In genomic region chr17:68425979-68426378, GRCh38 we compare ENCODE assay signal across 26 cellular contexts.
"Had no signal": no experiment of that assay in that cellular context is flagged by ENCODE, and none has a peak within 500 bp of the region (broad histone marks: within the 10 kb centered on the region; RNA-seq: fewer than 3 reads in every experiment).

No MANE protein-coding gene starts in this region.

- H3K36me3 Mint-ChIP-seq: activated naive CD8-positive, alpha-beta T cell treated with anti-CD3 and anti-CD28 coated beads for 36 hours had no signal

- H3K9me3 ChIP-seq: Peyer's patch, SJCRH30, SK-N-SH had no signal

- DNase-seq: activated B cell treated with CpG ODN at 0.5 μM for 24 hours; activated CD4-positive, alpha-beta memory T cell treated with anti-CD3 and anti-CD28 coated beads for 36 hours; activated CD4-positive, alpha-beta T cell treated with anti-CD3 and anti-CD28 coated beads for 1 hour; activated CD4-positive, alpha-beta T cell treated with anti-CD3 and anti-CD28 coated beads, Interleukin-2, amount 10 ng/mL, durations not matched to agents 24 days and 14 days; activated CD8-positive, alpha-beta memory T cell treated with anti-CD3 and anti-CD28 coated beads for 24 hours; activated gamma-delta T cell treated with Interleukin-2 at 50 U/mL for 16 hours; activated naive CD4-positive, alpha-beta T cell treated with anti-CD3 and anti-CD28 coated beads, Interleukin-2, amount 10 ng/mL, durations not matched to agents 7 days and 5 days; activated naive CD8-positive, alpha-beta T cell treated with anti-CD3 and anti-CD28 coated beads for 36 hours; activated T-cell treated with anti-CD3 and anti-CD28 coated beads, Interleukin-2, amount 50 U/mL, for 4 hours; brain microvascular endothelial cell; Karpas-422; MM.1S; NCI-H1105; NCI-H1436; NCI-H1694 treated with DMSO at 0.1 percent for 48 hours; NCI-H2029 treated with DMSO at 0.1 percent for 48 hours; NCI-H345; NCI-H510A; NCI-H526 treated with DMSO at 0.1 percent for 48 hours; Peyer's patch; Right ventricle myocardium superior; SJCRH30; SK-N-SH; T-helper 1 cell had no signal

- H3K27ac ChIP-seq: brain microvascular endothelial cell, cardiac muscle cell, Peyer's patch, RWPE1, SJCRH30 had no signal

- ATAC-seq: activated T-cell treated with anti-CD3 and anti-CD28 coated beads, Interleukin-2, amount 50 U/mL, for 4 hours had no signal

- H3K27me3 ChIP-seq: brain microvascular endothelial cell, cardiac muscle cell, Peyer's patch, SJCRH30 had no signal

- H3K27ac Mint-ChIP-seq: activated B cell treated with CpG ODN at 0.5 μM for 24 hours; activated CD4-positive, alpha-beta memory T cell treated with anti-CD3 and anti-CD28 coated beads for 36 hours; activated CD4-positive, alpha-beta T cell treated with anti-CD3 and anti-CD28 coated beads, Interleukin-2, amount 10 ng/mL, durations not matched to agents 24 days and 14 days; activated naive CD4-positive, alpha-beta T cell treated with anti-CD3 and anti-CD28 coated beads, Interleukin-2, amount 10 ng/mL, durations not matched to agents 7 days and 5 days; activated naive CD8-positive, alpha-beta T cell treated with anti-CD3 and anti-CD28 coated beads for 36 hours had no signal

- H3K4me1 ChIP-seq: Peyer's patch, SJCRH30 had no signal

- H3K9me3 Mint-ChIP-seq: activated B cell treated with CpG ODN at 0.5 μM for 24 hours; activated CD4-positive, alpha-beta memory T cell treated with anti-CD3 and anti-CD28 coated beads for 36 hours; activated CD4-positive, alpha-beta T cell treated with anti-CD3 and anti-CD28 coated beads, Interleukin-2, amount 10 ng/mL, durations not matched to agents 24 days and 14 days; activated naive CD4-positive, alpha-beta T cell treated with anti-CD3 and anti-CD28 coated beads, Interleukin-2, amount 10 ng/mL, durations not matched to agents 7 days and 5 days; activated naive CD8-positive, alpha-beta T cell treated with anti-CD3 and anti-CD28 coated beads for 36 hours; activated T-cell treated with anti-CD3 and anti-CD28 coated beads, Interleukin-2, amount 50 U/mL, for 4 hours had no signal

- H3K4me2 ChIP-seq: SK-N-SH had no signal

- H3K9me2 ChIP-seq: SK-N-SH had no signal

- H3K4me3 Mint-ChIP-seq: activated B cell treated with CpG ODN at 0.5 μM for 24 hours; activated CD4-positive, alpha-beta memory T cell treated with anti-CD3 and anti-CD28 coated beads for 36 hours; activated CD4-positive, alpha-beta T cell treated with anti-CD3 and anti-CD28 coated beads, Interleukin-2, amount 10 ng/mL, durations not matched to agents 24 days and 14 days; activated naive CD4-positive, alpha-beta T cell treated with anti-CD3 and anti-CD28 coated beads, Interleukin-2, amount 10 ng/mL, durations not matched to agents 7 days and 5 days; activated naive CD8-positive, alpha-beta T cell treated with anti-CD3 and anti-CD28 coated beads for 36 hours; activated T-cell treated with anti-CD3 and anti-CD28 coated beads, Interleukin-2, amount 50 U/mL, for 4 hours had no signal

- H3K4me1 Mint-ChIP-seq: activated B cell treated with CpG ODN at 0.5 μM for 24 hours; activated naive CD4-positive, alpha-beta T cell treated with anti-CD3 and anti-CD28 coated beads, Interleukin-2, amount 10 ng/mL, durations not matched to agents 7 days and 5 days; activated naive CD8-positive, alpha-beta T cell treated with anti-CD3 and anti-CD28 coated beads for 36 hours had no signal

- H3K4me3 ChIP-seq: cardiac muscle cell, Peyer's patch, SJCRH30 had no signal

- H3K27me3 Mint-ChIP-seq: activated B cell treated with CpG ODN at 0.5 μM for 24 hours; activated CD4-positive, alpha-beta memory T cell treated with anti-CD3 and anti-CD28 coated beads for 36 hours; activated CD4-positive, alpha-beta T cell treated with anti-CD3 and anti-CD28 coated beads, Interleukin-2, amount 10 ng/mL, durations not matched to agents 24 days and 14 days; activated naive CD4-positive, alpha-beta T cell treated with anti-CD3 and anti-CD28 coated beads, Interleukin-2, amount 10 ng/mL, durations not matched to agents 7 days and 5 days; activated naive CD8-positive, alpha-beta T cell treated with anti-CD3 and anti-CD28 coated beads for 36 hours had no signal
